Comparison of ENCODE assay signal across 7 cellular contexts in genomic region chr12:81450920-81451739, GRCh38.
DNase-seq lines count a peak whose midpoint lies in the region; ATAC-seq and TF ChIP-seq lines count a peak whose summit lies in the region.

No MANE protein-coding gene starts in this region.

- H3K9me3 ChIP-seq in breast epithelium, result no peaks in the 10 kb centered on the region

- no peaks in the 10 kb centered on the region for H3K36me3 ChIP-seq in breast epithelium

- no peaks in the 10 kb centered on the region for H3K27me3 ChIP-seq in breast epithelium

- H3K4me3 Mint-ChIP-seq in activated T-cell treated with anti-CD3 and anti-CD28 coated beads, Interleukin-2, amount 50 U/mL, for 72 hours, result no peak overlapping the region

- H3K27ac Mint-ChIP-seq in activated T-cell treated with anti-CD3 and anti-CD28 coated beads, Interleukin-2, amount 50 U/mL, for 72 hours, result no peak overlapping the region

- H3K4me1 Mint-ChIP-seq in activated T-cell treated with anti-CD3 and anti-CD28 coated beads, Interleukin-2, amount 50 U/mL, for 72 hours (ENCODE audit: low read depth), result no peaks in the 10 kb centered on the region

- H3K9me3 Mint-ChIP-seq in activated T-cell treated with anti-CD3 and anti-CD28 coated beads, Interleukin-2, amount 50 U/mL, for 72 hours, result peaks cover 0 to 2% of the 10 kb centered on the region in 2 donors

- no peaks in the 10 kb centered on the region for H3K36me3 Mint-ChIP-seq in activated T-cell treated with anti-CD3 and anti-CD28 coated beads, Interleukin-2, amount 50 U/mL, for 72 hours (ENCODE audit: insufficient read depth in 2 of 2)

- intact Hi-C loops in breast epithelium (cut with DNase I; ENCODE audit: low total_unique reads), result no loop called here

- no peak for TF ChIP-seq POLR2A in breast epithelium (IDR thresholded peaks at IDR 0.05)

- H3K4me1 ChIP-seq in breast epithelium, result no peaks in the 10 kb centered on the region

- ATAC-seq in HG02852 (IDR thresholded peaks at IDR 0.05; ENCODE audit: unreplicated experiment), result peak; percentile 50
- ATAC-seq in GM21717 (IDR thresholded peaks at IDR 0.05; ENCODE audit: unreplicated experiment), result no peak
- no peak for ATAC-seq in activated T-cell treated with anti-CD3 and anti-CD28 coated beads, Interleukin-2, amount 50 U/mL, for 72 hours (replicated peaks in 1 of 2)

- TF ChIP-seq CTCF in GM12873 (IDR thresholded peaks at IDR 0.05; ENCODE audit: insufficient read depth, low read depth, low read length, missing control alignments), result peak; percentile 43
- TF ChIP-seq CTCF in breast epithelium (IDR thresholded peaks at IDR 0.05), result peak in 2 of 3 donors; percentile 14 to 42

- no peak overlapping the region for H3K4me3 ChIP-seq in breast epithelium

- peak; percentile 69 for DNase-seq in NCI-H460 (ENCODE audit: extremely low read depth, low read depth)
- no peak for DNase-seq in breast epithelium (ENCODE audit: low spot score in 2 of 2)
- peak; percentile 55 for DNase-seq in kidney glomerular epithelial cell (lab: John Stamatoyannopoulos, UW)
- DNase-seq in activated T-cell treated with anti-CD3 and anti-CD28 coated beads, Interleukin-2, amount 50 U/mL, for 72 hours, result no peak

- H3K27me3 Mint-ChIP-seq in activated T-cell treated with anti-CD3 and anti-CD28 coated beads, Interleukin-2, amount 50 U/mL, for 72 hours (ENCODE audit: low read depth), result no peaks in the 10 kb centered on the region

- H3K27ac ChIP-seq in breast epithelium, result no peak overlapping the region

Comparison
In these comparisons a context has a peak if more than half of its experiments do, and no peak if none do; other contexts are left out.
1. DNase-seq: peak in NCI-H460 (single experiment) and kidney glomerular epithelial cell (single experiment); none in breast epithelium (0 of 2) and activated T-cell treated with anti-CD3 and anti-CD28 coated beads, Interleukin-2, amount 50 U/mL, for 72 hours (0 of 2).